Comparison of ENCODE assay signal across 1 cellular context in genomic region chr2:38535745-38536506, GRCh38.
A peak's percentile ranks its signal among the peaks of the same experiment; 100 is the strongest.
TF ChIP-seq lines count a peak whose summit lies in the region.

No MANE protein-coding gene starts in this region.

TF ChIP-seq in GM12878, 131 proteins besides CTCF, POLR2A, EP300 and RAD21 (continued from another document and continues in another):
- TF ChIP-seq ZNF592 (IDR thresholded peaks at IDR 0.05) (no peak), CREB1 (IDR thresholded peaks at IDR 0.05; ENCODE audit: low read depth) (no peak), RELA (IDR thresholded peaks at IDR 0.05; ENCODE audit: borderline replicate concordance, partially characterized antibody) (peak; percentile 63), MEF2B (IDR thresholded peaks at IDR 0.05; ENCODE audit: partially characterized antibody, poor library complexity, severe bottlenecking) (peak; percentile 13), YBX1 (IDR thresholded peaks at IDR 0.05) (no peak), NRF1 (conservative IDR thresholded peaks at IDR 0.05; ENCODE audit: low read depth, low read length) (no peak), NR2F1 (conservative IDR thresholded peaks at IDR 0.05) (no peak), MYB (IDR thresholded peaks at IDR 0.05; ENCODE audit: borderline replicate concordance, low read depth, low read length) (no peak), GABPA (IDR thresholded peaks at IDR 0.05; ENCODE audit: low read depth) (no peak), IRF4 (IDR thresholded peaks at IDR 0.05; ENCODE audit: low read depth, low read length) (no peak), FOXK2 (IDR thresholded peaks at IDR 0.05) (no peak), ZBED1 (IDR thresholded peaks at IDR 0.05; ENCODE audit: borderline replicate concordance) (no peak), MTA3 (IDR thresholded peaks at IDR 0.05; ENCODE audit: borderline replicate concordance, low read length) (no peak), RFX5 (IDR thresholded peaks at IDR 0.05; ENCODE audit: low read depth, low read length) (no peak), ELK1 (IDR thresholded peaks at IDR 0.05; ENCODE audit: low read depth, low read length) (no peak), RB1 (IDR thresholded peaks at IDR 0.05; ENCODE audit: borderline replicate concordance) (peak; percentile 65; the same call in 1 of the 2 replicates), ATF3 (IDR thresholded peaks at IDR 0.05; ENCODE audit: borderline replicate concordance, extremely low read depth, low read depth, low read length) (no peak), IKZF2 (IDR thresholded peaks at IDR 0.05) (peak in 1 of 2 experiments; percentile 34; a peak in 1 of 4 replicates), RBBP5 (conservative IDR thresholded peaks at IDR 0.05) (no peak), BHLHE40 (IDR thresholded peaks at IDR 0.05; ENCODE audit: borderline replicate concordance in 1 of 2, low read depth in 2 of 2, low read length in 1 of 2) (peak; percentile 7 to 54; a peak in 2 of 4 replicates), TCF3 (IDR thresholded peaks at IDR 0.05; ENCODE audit: borderline replicate concordance, insufficient read depth, low read depth, low read length) (no peak), BACH1 (IDR thresholded peaks at IDR 0.05; ENCODE audit: borderline replicate concordance) (peak; percentile 69), CHD4 (IDR thresholded peaks at IDR 0.05) (no peak), KLF5 (IDR thresholded peaks at IDR 0.05; ENCODE audit: partially characterized antibody) (no peak), ATF7 (IDR thresholded peaks at IDR 0.05; ENCODE audit: low read depth) (peak; percentile 92), ETV6 (conservative IDR thresholded peaks at IDR 0.05 in 1 of 2, IDR thresholded peaks at IDR 0.05 in 1 of 2; ENCODE audit: borderline replicate concordance in 1 of 2, low read depth in 1 of 2) (no peak), ZSCAN29 (IDR thresholded peaks at IDR 0.05) (no peak), STAT3 (IDR thresholded peaks at IDR 0.05; ENCODE audit: low read depth, low read length) (no peak), MXI1 (IDR thresholded peaks at IDR 0.05; ENCODE audit: low read depth, low read length) (no peak), PAX8 (IDR thresholded peaks at IDR 0.05) (no peak), GATAD2B (conservative IDR thresholded peaks at IDR 0.05; ENCODE audit: low read depth) (peak; percentile 55; the same call in 1 of the 2 replicates), STAT1 (conservative IDR thresholded peaks at IDR 0.05) (no peak), ZNF384 (IDR thresholded peaks at IDR 0.05; ENCODE audit: borderline replicate concordance, low read depth, low read length) (no peak), ASH2L (IDR thresholded peaks at IDR 0.05; ENCODE audit: borderline replicate concordance, low read depth) (no peak), PML (IDR thresholded peaks at IDR 0.05; ENCODE audit: low read length) (no peak), SREBF1 (IDR thresholded peaks at IDR 0.05; ENCODE audit: low read length) (no peak), NFYA (IDR thresholded peaks at IDR 0.05; ENCODE audit: borderline replicate concordance, low read depth, low read length) (no peak), SKIL (IDR thresholded peaks at IDR 0.05; ENCODE audit: low read depth, poor library complexity, severe bottlenecking) (no peak), ZNF274 (IDR thresholded peaks at IDR 0.05; ENCODE audit: insufficient read depth, insufficient read length) (no peak)
- TF ChIP-seq, protein P1, sequence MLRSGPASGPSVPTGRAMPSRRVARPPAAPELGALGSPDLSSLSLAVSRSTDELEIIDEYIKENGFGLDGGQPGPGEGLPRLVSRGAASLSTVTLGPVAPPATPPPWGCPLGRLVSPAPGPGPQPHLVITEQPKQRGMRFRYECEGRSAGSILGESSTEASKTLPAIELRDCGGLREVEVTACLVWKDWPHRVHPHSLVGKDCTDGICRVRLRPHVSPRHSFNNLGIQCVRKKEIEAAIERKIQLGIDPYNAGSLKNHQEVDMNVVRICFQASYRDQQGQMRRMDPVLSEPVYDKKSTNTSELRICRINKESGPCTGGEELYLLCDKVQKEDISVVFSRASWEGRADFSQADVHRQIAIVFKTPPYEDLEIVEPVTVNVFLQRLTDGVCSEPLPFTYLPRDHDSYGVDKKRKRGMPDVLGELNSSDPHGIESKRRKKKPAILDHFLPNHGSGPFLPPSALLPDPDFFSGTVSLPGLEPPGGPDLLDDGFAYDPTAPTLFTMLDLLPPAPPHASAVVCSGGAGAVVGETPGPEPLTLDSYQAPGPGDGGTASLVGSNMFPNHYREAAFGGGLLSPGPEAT (IDR thresholded peaks at IDR 0.05; ENCODE audit: low read depth), result no peak
- TF ChIP-seq, protein P2, sequence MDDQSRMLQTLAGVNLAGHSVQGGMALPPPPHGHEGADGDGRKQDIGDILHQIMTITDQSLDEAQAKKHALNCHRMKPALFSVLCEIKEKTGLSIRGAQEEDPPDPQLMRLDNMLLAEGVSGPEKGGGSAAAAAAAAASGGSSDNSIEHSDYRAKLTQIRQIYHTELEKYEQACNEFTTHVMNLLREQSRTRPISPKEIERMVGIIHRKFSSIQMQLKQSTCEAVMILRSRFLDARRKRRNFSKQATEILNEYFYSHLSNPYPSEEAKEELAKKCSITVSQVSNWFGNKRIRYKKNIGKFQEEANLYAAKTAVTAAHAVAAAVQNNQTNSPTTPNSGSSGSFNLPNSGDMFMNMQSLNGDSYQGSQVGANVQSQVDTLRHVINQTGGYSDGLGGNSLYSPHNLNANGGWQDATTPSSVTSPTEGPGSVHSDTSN (IDR thresholded peaks at IDR 0.05; ENCODE audit: insufficient replicate concordance, low read depth, low read length), result no peak
- TF ChIP-seq, protein P3, sequence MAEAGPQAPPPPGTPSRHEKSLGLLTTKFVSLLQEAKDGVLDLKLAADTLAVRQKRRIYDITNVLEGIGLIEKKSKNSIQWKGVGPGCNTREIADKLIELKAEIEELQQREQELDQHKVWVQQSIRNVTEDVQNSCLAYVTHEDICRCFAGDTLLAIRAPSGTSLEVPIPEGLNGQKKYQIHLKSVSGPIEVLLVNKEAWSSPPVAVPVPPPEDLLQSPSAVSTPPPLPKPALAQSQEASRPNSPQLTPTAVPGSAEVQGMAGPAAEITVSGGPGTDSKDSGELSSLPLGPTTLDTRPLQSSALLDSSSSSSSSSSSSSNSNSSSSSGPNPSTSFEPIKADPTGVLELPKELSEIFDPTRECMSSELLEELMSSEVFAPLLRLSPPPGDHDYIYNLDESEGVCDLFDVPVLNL (IDR thresholded peaks at IDR 0.05; ENCODE audit: low read depth, low read length), result no peak
- TF ChIP-seq, protein P4, sequence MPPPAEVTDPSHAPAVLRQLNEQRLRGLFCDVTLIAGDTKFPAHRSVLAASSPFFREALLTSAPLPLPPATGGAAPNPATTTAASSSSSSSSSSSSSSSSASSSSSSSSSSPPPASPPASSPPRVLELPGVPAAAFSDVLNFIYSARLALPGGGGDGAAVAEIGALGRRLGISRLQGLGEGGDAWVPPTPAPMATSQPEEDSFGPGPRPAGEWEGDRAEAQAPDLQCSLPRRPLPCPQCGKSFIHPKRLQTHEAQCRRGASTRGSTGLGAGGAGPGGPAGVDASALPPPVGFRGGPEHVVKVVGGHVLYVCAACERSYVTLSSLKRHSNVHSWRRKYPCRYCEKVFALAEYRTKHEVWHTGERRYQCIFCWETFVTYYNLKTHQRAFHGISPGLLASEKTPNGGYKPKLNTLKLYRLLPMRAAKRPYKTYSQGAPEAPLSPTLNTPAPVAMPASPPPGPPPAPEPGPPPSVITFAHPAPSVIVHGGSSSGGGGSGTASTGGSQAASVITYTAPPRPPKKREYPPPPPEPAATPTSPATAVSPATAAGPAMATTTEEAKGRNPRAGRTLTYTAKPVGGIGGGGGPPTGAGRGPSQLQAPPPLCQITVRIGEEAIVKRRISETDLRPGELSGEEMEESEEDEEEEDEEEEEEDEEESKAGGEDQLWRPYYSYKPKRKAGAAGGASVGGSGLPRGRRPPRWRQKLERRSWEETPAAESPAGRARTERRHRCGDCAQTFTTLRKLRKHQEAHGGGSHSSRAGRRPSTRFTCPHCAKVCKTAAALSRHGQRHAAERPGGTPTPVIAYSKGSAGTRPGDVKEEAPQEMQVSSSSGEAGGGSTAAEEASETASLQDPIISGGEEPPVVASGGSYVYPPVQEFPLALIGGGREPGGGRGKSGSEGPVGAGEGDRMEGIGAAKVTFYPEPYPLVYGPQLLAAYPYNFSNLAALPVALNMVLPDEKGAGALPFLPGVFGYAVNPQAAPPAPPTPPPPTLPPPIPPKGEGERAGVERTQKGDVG (CRISPR knock-in tag; IDR thresholded peaks at IDR 0.05), result no peak
- TF ChIP-seq, protein P5, sequence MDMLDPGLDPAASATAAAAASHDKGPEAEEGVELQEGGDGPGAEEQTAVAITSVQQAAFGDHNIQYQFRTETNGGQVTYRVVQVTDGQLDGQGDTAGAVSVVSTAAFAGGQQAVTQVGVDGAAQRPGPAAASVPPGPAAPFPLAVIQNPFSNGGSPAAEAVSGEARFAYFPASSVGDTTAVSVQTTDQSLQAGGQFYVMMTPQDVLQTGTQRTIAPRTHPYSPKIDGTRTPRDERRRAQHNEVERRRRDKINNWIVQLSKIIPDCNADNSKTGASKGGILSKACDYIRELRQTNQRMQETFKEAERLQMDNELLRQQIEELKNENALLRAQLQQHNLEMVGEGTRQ (IDR thresholded peaks at IDR 0.05; ENCODE audit: borderline replicate concordance, low read depth, low read length), result no peak
- TF ChIP-seq, protein P6, sequence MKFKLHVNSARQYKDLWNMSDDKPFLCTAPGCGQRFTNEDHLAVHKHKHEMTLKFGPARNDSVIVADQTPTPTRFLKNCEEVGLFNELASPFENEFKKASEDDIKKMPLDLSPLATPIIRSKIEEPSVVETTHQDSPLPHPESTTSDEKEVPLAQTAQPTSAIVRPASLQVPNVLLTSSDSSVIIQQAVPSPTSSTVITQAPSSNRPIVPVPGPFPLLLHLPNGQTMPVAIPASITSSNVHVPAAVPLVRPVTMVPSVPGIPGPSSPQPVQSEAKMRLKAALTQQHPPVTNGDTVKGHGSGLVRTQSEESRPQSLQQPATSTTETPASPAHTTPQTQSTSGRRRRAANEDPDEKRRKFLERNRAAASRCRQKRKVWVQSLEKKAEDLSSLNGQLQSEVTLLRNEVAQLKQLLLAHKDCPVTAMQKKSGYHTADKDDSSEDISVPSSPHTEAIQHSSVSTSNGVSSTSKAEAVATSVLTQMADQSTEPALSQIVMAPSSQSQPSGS (IDR thresholded peaks at IDR 0.05; ENCODE audit: low read length), result no peak
- TF ChIP-seq, protein P7, sequence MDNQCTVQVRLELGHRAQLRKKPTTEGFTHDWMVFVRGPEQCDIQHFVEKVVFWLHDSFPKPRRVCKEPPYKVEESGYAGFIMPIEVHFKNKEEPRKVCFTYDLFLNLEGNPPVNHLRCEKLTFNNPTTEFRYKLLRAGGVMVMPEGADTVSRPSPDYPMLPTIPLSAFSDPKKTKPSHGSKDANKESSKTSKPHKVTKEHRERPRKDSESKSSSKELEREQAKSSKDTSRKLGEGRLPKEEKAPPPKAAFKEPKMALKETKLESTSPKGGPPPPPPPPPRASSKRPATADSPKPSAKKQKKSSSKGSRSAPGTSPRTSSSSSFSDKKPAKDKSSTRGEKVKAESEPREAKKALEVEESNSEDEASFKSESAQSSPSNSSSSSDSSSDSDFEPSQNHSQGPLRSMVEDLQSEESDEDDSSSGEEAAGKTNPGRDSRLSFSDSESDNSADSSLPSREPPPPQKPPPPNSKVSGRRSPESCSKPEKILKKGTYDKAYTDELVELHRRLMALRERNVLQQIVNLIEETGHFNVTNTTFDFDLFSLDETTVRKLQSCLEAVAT (IDR thresholded peaks at IDR 0.05), result no peak
